Comparison of ENCODE assay signal across 8 cellular contexts in genomic region chr22:39244496-39245129, GRCh38. TPM values are rescaled to one million over a fixed set of nuclear protein-coding genes. Genes with fewer than 3 reads are reported as not detected.
DNase-seq lines count a peak whose midpoint lies in the region; ATAC-seq, FAIRE-seq and TF ChIP-seq lines count a peak whose summit lies in the region.

TSS of gene PDGFB (minus strand) at chr22:39244982. CDS start at chr22:39243963, 1,019 bp downstream.

- peaks cover 33% of the 10 kb centered on the region for H3K4me1 ChIP-seq in MM.1S (ENCODE audit: low read length)
- H3K4me1 ChIP-seq in stomach: peaks cover 56 to 63% (median 59%) of the 10 kb centered on the region in 4 donors

- 0 to 2% (median 1%) methylated on average over 46 to 67 of the region's 68 CpGs for WGBS in stomach, 5 donors

- H3K27me3 Mint-ChIP-seq in Calu3 (ENCODE audit: unreplicated experiment): no peaks in the 10 kb centered on the region

- BruUV-seq in Calu3 (replicated peaks; lab: Mats Ljungman, UMichigan): TSS peak; percentile 80

- TF ChIP-seq CTCF in Calu3 (IDR thresholded peaks at IDR 0.05; ENCODE audit: unreplicated experiment) (peak; percentile 2), MM.1S (IDR thresholded peaks at IDR 0.05; ENCODE audit: low read length) (no peak), bronchial epithelial cell (IDR thresholded peaks at IDR 0.05; ENCODE audit: insufficient read depth, low read length, severe bottlenecking) (no peak), stomach (IDR thresholded peaks at IDR 0.05) (no peak), GM10266 (IDR thresholded peaks at IDR 0.05; ENCODE audit: control insufficient read depth, insufficient read depth, low read depth, missing control alignments) (no peak)

- no peak for ATAC-seq in HG02610 (IDR thresholded peaks at IDR 0.05; ENCODE audit: unreplicated experiment)

- H3K9me3 ChIP-seq in MM.1S (replicated peaks; ENCODE audit: insufficient read depth, low read length) (no peaks in the 10 kb centered on the region), stomach (no peaks in the 10 kb centered on the region)

- no peak within 1 kb of the TSS for H3K27ac ChIP-seq in MM.1S (ENCODE audit: low read length)
- peak within 1 kb of the TSS; percentile 78 to 86 (median 84) for H3K27ac ChIP-seq in stomach

- peak within 1 kb of the TSS; percentile 84 for H3K4me3 ChIP-seq in MM.1S (ENCODE audit: low read length)
- H3K4me3 ChIP-seq in bronchial epithelial cell (ENCODE audit: low read depth, low read length): peak within 1 kb of the TSS; percentile 37
- H3K4me3 ChIP-seq in stomach: peak within 1 kb of the TSS; percentile 52 to 65 (median 55)

- no peaks in the 10 kb centered on the region for H4K20me1 ChIP-seq in MM.1S (ENCODE audit: insufficient read depth, low read length)

- peaks cover 21% of the 10 kb centered on the region for H3K79me2 ChIP-seq in MM.1S (ENCODE audit: low read length)

- H3F3A ChIP-seq in MM.1S (ENCODE audit: insufficient read depth, low read length): peaks cover 15% of the 10 kb centered on the region

- no peak for TF ChIP-seq EP300 in stomach (IDR thresholded peaks at IDR 0.05)

- H3K9me2 ChIP-seq in MM.1S (replicated peaks; ENCODE audit: insufficient read depth, low read length): no peaks in the 10 kb centered on the region

- H3K27ac Mint-ChIP-seq in Calu3 (ENCODE audit: unreplicated experiment): peak within 1 kb of the TSS; percentile 93

- TF ChIP-seq POLR2A in stomach (IDR thresholded peaks at IDR 0.05): no peak

- intact Hi-C loops in Calu3 (cut with micrococcal nuclease; ENCODE audit: unreplicated experiment) (loop anchor here (5.0 to 10.0 kb wide), 2 partner anchors 48 to 70 kb away; no protein-coding TSS in a partner anchor), stomach (cut with DNase I; ENCODE audit: low total_unique reads) (no loop called here)

- H2AFZ ChIP-seq in MM.1S (ENCODE audit: low read length): peak within 1 kb of the TSS; percentile 42; the same call in 1 of the 2 replicates

- H3K27me3 ChIP-seq in MM.1S (replicated peaks; ENCODE audit: insufficient read depth, low read length) (peaks cover 6% of the 10 kb centered on the region; the same call in 1 of the 2 replicates), bronchial epithelial cell (ENCODE audit: control insufficient read depth, insufficient read depth, low read length) (peaks cover 6% of the 10 kb centered on the region), stomach (peaks cover 0 to 84% (median 21%) of the 10 kb centered on the region in 3 donors)

- H3K9ac ChIP-seq in MM.1S (ENCODE audit: low read length): peak within 1 kb of the TSS; percentile 68; the same call in 1 of the 2 replicates

- FAIRE-seq in bronchial epithelial cell (lab: Jason Lieb, UNC): no peak

- peaks cover 43% of the 10 kb centered on the region for H3K4me1 Mint-ChIP-seq in Calu3 (ENCODE audit: low read depth, unreplicated experiment)

- no peaks in the 10 kb centered on the region for H3K9me3 Mint-ChIP-seq in Calu3 (ENCODE audit: low read depth, unreplicated experiment)

- peak within 1 kb of the TSS; percentile 96 for H3K4me3 Mint-ChIP-seq in Calu3 (ENCODE audit: low read depth, unreplicated experiment)

- no peaks in the 10 kb centered on the region for H3K36me3 ChIP-seq in MM.1S (replicated peaks; ENCODE audit: insufficient read depth, low read length)
- no peaks in the 10 kb centered on the region for H3K36me3 ChIP-seq in bronchial epithelial cell (ENCODE audit: control insufficient read depth, insufficient read depth, low read length)
- H3K36me3 ChIP-seq in stomach: no peaks in the 10 kb centered on the region

- DNase-seq in Calu3 (peak; percentile 69), MM.1S (peak; percentile 38), bronchial epithelial cell (ENCODE audit: low read depth) (no peak), left kidney (ENCODE audit: low read depth, low spot score) (peak; percentile 70), stomach (peak; percentile 61), GM10266 (ENCODE audit: extremely low spot score) (no peak)
- DNase-seq in stimulated activated CD4-positive, alpha-beta T cell treated with anti-CD3 and anti-CD28 coated beads, Interleukin-1b, Interleukin-23, amount 100 ng/mL, for 48 hours: no peak

- peak within 1 kb of the TSS; percentile 98 for H3K4me2 ChIP-seq in MM.1S (ENCODE audit: low read depth, low read length)

- CTCF ChIA-PET in Calu3 (lab: Charles Lee): interaction anchor here (0.9 to 1.6 kb wide), 3 partner anchors 46 to 66 kb away, joined by 3 to 5 read pairs (median 4); no protein-coding TSS in a partner anchor

- peaks cover 60% of the 10 kb centered on the region for H3K36me3 Mint-ChIP-seq in Calu3 (ENCODE audit: insufficient read depth, unreplicated experiment)

RNA-seq across cellular contexts. Expression of gene PDGFB, which starts in this region (rescaled TPM):
- total RNA-seq in Calu3 (2022): 12.1 and 25.9 TPM in 2 replicates
- total RNA-seq in bronchial epithelial cell: 1.1 and 5.6 TPM in 2 replicates
- 10 to 100 TPM in 2 of 5 donors, 1 to 10 TPM in 3; 1.2 to 58.5 (median 9.5) TPM for total RNA-seq in stomach
- 1 to 10 TPM; 3.6 to 4.1 (median 3.6) TPM for polyA plus RNA-seq in stomach

Comparison
In these comparisons a context has a peak if more than half of its experiments do, and no peak if none do; other contexts are left out.
1. DNase-seq: peak in Calu3 (single experiment), MM.1S (single experiment), left kidney (single experiment) and stomach (single experiment); none in bronchial epithelial cell (single experiment), stimulated activated CD4-positive, alpha-beta T cell treated with anti-CD3 and anti-CD28 coated beads, Interleukin-1b, Interleukin-23, amount 100 ng/mL, for 48 hours (single experiment) and GM10266 (single experiment).
2. Peak in every context shown above with its lines, with median percentiles within 50 percentile points of each other: H3K4me3 ChIP-seq.